8 cellular contexts compared by ENCODE assay signal in genomic region chr6:146914563-146915483, GRCh38.
DNase-seq lines count a peak whose midpoint lies in the region; ATAC-seq and TF ChIP-seq lines count a peak whose summit lies in the region.

No MANE protein-coding gene starts in this region.

- POLR2A ChIA-PET in HEK293 (lab: Yijun Ruan, JAX): interaction anchor here (1.1 to 2.1 kb wide), 3 partner anchors 13 to 287 kb away, joined by 3 to 7 read pairs (median 5); no protein-coding TSS in a partner anchor

- DNase-seq in SW 1271 (lab: John Stamatoyannopoulos, UW) (peak; percentile 28 to 81), foreskin melanocyte (peak; percentile 91), sciatic nerve (ENCODE audit: low spot score) (peak; percentile 58)
- no peak for DNase-seq in activated CD4-positive, alpha-beta T cell treated with anti-CD3 and anti-CD28 coated beads for 1 hour
- no peak for DNase-seq in stimulated activated CD4-positive, alpha-beta T cell treated with anti-CD3 and anti-CD28 coated beads, Interleukin-12 subunit alpha, Interleukin-12 subunit beta, amount 100 ng/mL, for 4 hours

- no peaks in the 10 kb centered on the region for H3K36me3 ChIP-seq in HEK293 (ENCODE audit: control insufficient read depth in 2 of 2, insufficient read depth in 1 of 2, low read length in 2 of 2)

- peaks cover 4% of the 10 kb centered on the region; the same call in 1 of the 2 replicates for H3K4me1 ChIP-seq in HEK293 (ENCODE audit: control insufficient read depth, insufficient read depth, low read length)

- intact Hi-C loops in sciatic nerve (cut with DNase I): no loop called here

- H3K9me3 ChIP-seq in HEK293 (ENCODE audit: control insufficient read depth, insufficient read depth, low read depth, low read length): no peaks in the 10 kb centered on the region

- peak overlapping the region; percentile 18 for H3K4me3 ChIP-seq in HEK293 (ENCODE audit: low read depth, low read length)

- CTCF ChIA-PET in HEK293 (lab: Yijun Ruan, JAX): no interaction called here

- TF ChIP-seq CTCF in HEK293 (tag by site-specific recombination; IDR thresholded peaks at IDR 0.05): no peak

- H3K27ac ChIP-seq in HEK293 (ENCODE audit: extremely low read depth, low read depth, low read length): peak overlapping the region; percentile 38; the same call in 1 of the 2 replicates

- ATAC-seq in sciatic nerve (peak; percentile 80), GM18517 (IDR thresholded peaks at IDR 0.05; ENCODE audit: unreplicated experiment) (no peak), HG03039 (IDR thresholded peaks at IDR 0.05; ENCODE audit: unreplicated experiment) (no peak)

TF ChIP-seq in HEK293, 187 proteins besides CTCF, POLR2A, EP300 and RAD21:
- TF ChIP-seq KLF10 (tag by site-specific recombination; IDR thresholded peaks at IDR 0.05): 0 out of 2 replicates have a peak, but pooled peaks have one; percentile 21
- no peak for TF ChIP-seq ZNF121 (tag by site-specific recombination; IDR thresholded peaks at IDR 0.05)
- no peak for TF ChIP-seq HOXA7 (CRISPR knock-in tag; IDR thresholded peaks at IDR 0.05; ENCODE audit: borderline replicate concordance)
- 0 out of 2 replicates have a peak, but pooled peaks have one; percentile 4 for TF ChIP-seq PRDM1 (tag by site-specific recombination; IDR thresholded peaks at IDR 0.05)
- no peak for TF ChIP-seq ZNF555 (tag by site-specific recombination; conservative IDR thresholded peaks at IDR 0.05)
- peak; percentile 40 for TF ChIP-seq PRDM6 (tag by site-specific recombination; IDR thresholded peaks at IDR 0.05)

Comparison
In these comparisons a context has a peak if more than half of its experiments do, and no peak if none do; other contexts are left out.
1. DNase-seq: peak in SW 1271 (2 of 2), foreskin melanocyte (single experiment) and sciatic nerve (single experiment); none in activated CD4-positive, alpha-beta T cell treated with anti-CD3 and anti-CD28 coated beads for 1 hour (single experiment) and stimulated activated CD4-positive, alpha-beta T cell treated with anti-CD3 and anti-CD28 coated beads, Interleukin-12 subunit alpha, Interleukin-12 subunit beta, amount 100 ng/mL, for 4 hours (single experiment).